9 cellular contexts compared by ENCODE assay signal in genomic region chr22:36457688-36458450, GRCh38. TPM values are rescaled to one million over a fixed set of nuclear protein-coding genes. Genes with fewer than 3 reads are reported as not detected.
A peak's percentile ranks its signal among the peaks of the same experiment; 100 is the strongest.
DNase-seq lines count a peak whose midpoint lies in the region; ATAC-seq, FAIRE-seq and TF ChIP-seq lines count a peak whose summit lies in the region.
"Had no signal": no experiment of that assay in that cellular context is flagged by ENCODE, and none has a peak within 500 bp of the region (broad histone marks: within the 10 kb centered on the region; RNA-seq: fewer than 3 reads in every experiment).

No MANE protein-coding gene starts in this region.

- no peaks in the 10 kb centered on the region for H3K27me3 Mint-ChIP-seq in astrocyte (ENCODE audit: low read depth, unreplicated experiment)

- no peaks in the 10 kb centered on the region for H4K20me1 ChIP-seq in astrocyte (ENCODE audit: insufficient read depth, low read length)

- H3K9me3 ChIP-seq in astrocyte (ENCODE audit: insufficient read depth, low read depth, low read length) (no peaks in the 10 kb centered on the region), iPS-20b (ENCODE audit: insufficient read depth, low read depth, low read length) (no peaks in the 10 kb centered on the region), skeletal muscle tissue (ENCODE audit: control insufficient read depth in 3 of 3, low read length in 3 of 3) (no peaks in the 10 kb centered on the region)

- H3K4me3 ChIP-seq in astrocyte (ENCODE audit: insufficient read depth, low read depth, low read length), result no peak overlapping the region
- H3K4me3 ChIP-seq in iPS-20b (ENCODE audit: low read length), result no peak overlapping the region
- H3K4me3 ChIP-seq in skeletal muscle tissue (ENCODE audit: low read length in 3 of 3), result no peak overlapping the region

- H3K36me3 ChIP-seq in astrocyte (ENCODE audit: insufficient read depth, low read length) (no peaks in the 10 kb centered on the region), iPS-20b (ENCODE audit: insufficient read depth, low read depth, low read length) (no peaks in the 10 kb centered on the region), skeletal muscle tissue (ENCODE audit: control insufficient read depth in 3 of 3, insufficient read depth in 3 of 3, low read length in 3 of 3) (no peaks in the 10 kb centered on the region)

- H2AFZ ChIP-seq in astrocyte (ENCODE audit: low read depth, low read length), result no peak overlapping the region

- no peak overlapping the region for H3K27ac Mint-ChIP-seq in astrocyte (ENCODE audit: unreplicated experiment)

- peak; percentile 21 for DNase-seq in GF-D8 (lab: John Stamatoyannopoulos, UW)
- peak; percentile 56 for DNase-seq in astrocyte (ENCODE audit: low read depth)
- no peak for DNase-seq in NCI-H226
- DNase-seq in foreskin keratinocyte, result no peak
- no peak for DNase-seq in activated CD8-positive, alpha-beta memory T cell treated with anti-CD3 and anti-CD28 coated beads, Interleukin-2, amount 50 U/mL, for 48 hours
- DNase-seq: activated CD4-positive, CD25-positive, alpha-beta regulatory T cell had no signal

- ATAC-seq in esophagus mucosa (no peak), foreskin keratinocyte (no peak)

- H3K9ac ChIP-seq in astrocyte (ENCODE audit: low read length), result no peak overlapping the region
- peak overlapping the region; percentile 10; the same call in 1 of the 2 replicates for H3K9ac ChIP-seq in iPS-20b (ENCODE audit: low read depth, low read length)
- peak overlapping the region; percentile 21 to 50 (median 23) for H3K9ac ChIP-seq in skeletal muscle tissue (ENCODE audit: low read depth in 1 of 3, low read length in 3 of 3)

- no peak overlapping the region for H3K4me2 ChIP-seq in astrocyte (ENCODE audit: low read length)

- peaks cover 1% of the 10 kb centered on the region for H3K9me3 Mint-ChIP-seq in astrocyte (ENCODE audit: unreplicated experiment)

- no peak for FAIRE-seq in astrocyte (lab: Jason Lieb, UNC)

- no peak overlapping the region for H3K27ac ChIP-seq in astrocyte (ENCODE audit: low read depth, low read length)
- H3K27ac ChIP-seq in iPS-20b (ENCODE audit: low read length), result no peak overlapping the region
- peak overlapping the region; percentile 78 for H3K27ac ChIP-seq in skeletal muscle tissue (ENCODE audit: low read depth, low read length)
- no peak overlapping the region for H3K27ac ChIP-seq in foreskin keratinocyte

- H3K4me1 ChIP-seq in astrocyte (ENCODE audit: insufficient read depth, low read length) (peaks cover 35% of the 10 kb centered on the region), iPS-20b (ENCODE audit: insufficient read depth, low read length) (peaks cover 17% of the 10 kb centered on the region), skeletal muscle tissue (ENCODE audit: control insufficient read depth in 3 of 3, insufficient read depth in 3 of 3, low read length in 3 of 3) (peaks cover 36 to 44% (median 37%) of the 10 kb centered on the region in 3 donors), foreskin keratinocyte (peaks cover 12% of the 10 kb centered on the region)

- peaks cover 6% of the 10 kb centered on the region for H3K79me2 ChIP-seq in astrocyte (ENCODE audit: insufficient read depth, low read length)

- TF ChIP-seq CTCF in astrocyte (IDR thresholded peaks at IDR 0.05; ENCODE audit: insufficient read depth, low read depth, low read length) (no peak), foreskin keratinocyte (conservative IDR thresholded peaks at IDR 0.05) (no peak)

- H3K27me3 ChIP-seq in astrocyte (ENCODE audit: insufficient read depth, low read length) (no peaks in the 10 kb centered on the region), iPS-20b (ENCODE audit: insufficient read depth, low read length) (no peaks in the 10 kb centered on the region), skeletal muscle tissue (ENCODE audit: control insufficient read depth in 3 of 3, insufficient read depth in 3 of 3, low read length in 3 of 3) (no peaks in the 10 kb centered on the region), foreskin keratinocyte (no peaks in the 10 kb centered on the region)

- H3K36me3 Mint-ChIP-seq in astrocyte (ENCODE audit: low read depth, unreplicated experiment), result no peaks in the 10 kb centered on the region

- peaks cover 34% of the 10 kb centered on the region for H3K4me1 Mint-ChIP-seq in astrocyte (ENCODE audit: low read depth, unreplicated experiment)

- H3K4me3 Mint-ChIP-seq in astrocyte (ENCODE audit: unreplicated experiment), result no peak overlapping the region

RNA-seq across cellular contexts. Expression of gene TXN2, which starts 23.6 kb away (rescaled TPM):
- 56.4 and 61.0 TPM in 2 replicates for total RNA-seq in astrocyte
- 19.3 TPM for total RNA-seq in skeletal muscle tissue
- 103 TPM for total RNA-seq in esophagus mucosa
- total RNA-seq in foreskin keratinocyte, result 27.6 and 37.6 TPM in 2 replicates
- 89.9 and 92.2 TPM in 2 replicates for polyA plus RNA-seq in foreskin keratinocyte

RNA-seq across cellular contexts. Expression of gene FOXRED2, which starts 49.0 kb away (rescaled TPM):
- total RNA-seq in astrocyte (5.3 and 5.9 TPM in 2 replicates), skeletal muscle tissue (14.6 TPM), esophagus mucosa (8.7 TPM), foreskin keratinocyte (5.7 and 6.2 TPM in 2 replicates)
- polyA plus RNA-seq in foreskin keratinocyte, result 2.5 and 3.2 TPM in 2 replicates

Comparison
In these comparisons a context has a peak if more than half of its experiments do, and no peak if none do; other contexts are left out.
1. DNase-seq: peak in GF-D8 (single experiment) and astrocyte (single experiment); none in NCI-H226 (single experiment), foreskin keratinocyte (0 of 2) and activated CD8-positive, alpha-beta memory T cell treated with anti-CD3 and anti-CD28 coated beads, Interleukin-2, amount 50 U/mL, for 48 hours (single experiment).